Comparison of ENCODE assay signal across 9 cellular contexts in genomic region chr6:85126448-85127178, GRCh38.
DNase-seq lines count a peak whose midpoint lies in the region; ATAC-seq and TF ChIP-seq lines count a peak whose summit lies in the region.
"Had no signal": no experiment of that assay in that cellular context is flagged by ENCODE, and none has a peak within 500 bp of the region (broad histone marks: within the 10 kb centered on the region; RNA-seq: fewer than 3 reads in every experiment).

No MANE protein-coding gene starts in this region.

- H3K4me3 ChIP-seq in epithelial cell of esophagus (ENCODE audit: low read length): no peak overlapping the region

- H3K4me1 Mint-ChIP-seq in nephron progenitor cell: peaks cover 28% of the 10 kb centered on the region
- H3K4me1 Mint-ChIP-seq in stimulated activated memory B cell treated with anti-CD40 and anti-IgM and Interleukin-4, amounts not matched to agents 10 μg/mL and 1 μg/mL and 100 μg/mL, for 72 hours: no peaks in the 10 kb centered on the region

- H3K36me3 Mint-ChIP-seq in nephron progenitor cell (ENCODE audit: low read depth): no peaks in the 10 kb centered on the region
- no peaks in the 10 kb centered on the region for H3K36me3 Mint-ChIP-seq in stimulated activated memory B cell treated with anti-CD40 and anti-IgM and Interleukin-4, amounts not matched to agents 10 μg/mL and 1 μg/mL and 100 μg/mL, for 72 hours

- H3K9me3 Mint-ChIP-seq in nephron progenitor cell: no peaks in the 10 kb centered on the region
- H3K9me3 Mint-ChIP-seq in stimulated activated memory B cell treated with anti-CD40 and anti-IgM and Interleukin-4, amounts not matched to agents 10 μg/mL and 1 μg/mL and 100 μg/mL, for 72 hours: no peaks in the 10 kb centered on the region
- H3K9me3 Mint-ChIP-seq: dendritic cell treated with granulocyte-macrophage colony-stimulating factor and Interleukin-4, amounts not matched to agents 40 ng/mL and 50 ng/mL, for 4 days had no signal

- ATAC-seq in HG02759 (IDR thresholded peaks at IDR 0.05; ENCODE audit: unreplicated experiment): peak; percentile 82
- ATAC-seq in stimulated activated memory B cell treated with anti-CD40 and anti-IgM and Interleukin-4, amounts not matched to agents 10 μg/mL and 1 μg/mL and 100 μg/mL, for 72 hours: no peak

- H3K27me3 Mint-ChIP-seq in nephron progenitor cell (ENCODE audit: low read depth, poor library complexity): peaks cover 3% of the 10 kb centered on the region
- no peaks in the 10 kb centered on the region for H3K27me3 Mint-ChIP-seq in stimulated activated memory B cell treated with anti-CD40 and anti-IgM and Interleukin-4, amounts not matched to agents 10 μg/mL and 1 μg/mL and 100 μg/mL, for 72 hours
- H3K27me3 Mint-ChIP-seq: dendritic cell treated with granulocyte-macrophage colony-stimulating factor and Interleukin-4, amounts not matched to agents 40 ng/mL and 50 ng/mL, for 4 days had no signal

- peak overlapping the region; percentile 53 for H3K4me3 Mint-ChIP-seq in nephron progenitor cell
- H3K4me3 Mint-ChIP-seq in stimulated activated memory B cell treated with anti-CD40 and anti-IgM and Interleukin-4, amounts not matched to agents 10 μg/mL and 1 μg/mL and 100 μg/mL, for 72 hours: no peak overlapping the region
- H3K4me3 Mint-ChIP-seq: dendritic cell treated with granulocyte-macrophage colony-stimulating factor and Interleukin-4, amounts not matched to agents 40 ng/mL and 50 ng/mL, for 4 days had no signal

- peak overlapping the region; percentile 76 for H3K27ac Mint-ChIP-seq in nephron progenitor cell
- no peak overlapping the region for H3K27ac Mint-ChIP-seq in stimulated activated memory B cell treated with anti-CD40 and anti-IgM and Interleukin-4, amounts not matched to agents 10 μg/mL and 1 μg/mL and 100 μg/mL, for 72 hours
- H3K27ac Mint-ChIP-seq: dendritic cell treated with granulocyte-macrophage colony-stimulating factor and Interleukin-4, amounts not matched to agents 40 ng/mL and 50 ng/mL, for 4 days had no signal

- DNase-seq in activated T-cell treated with anti-CD3 and anti-CD28 coated beads, Interleukin-2, amount 50 U/mL, for 48 hours: peak; percentile 21 to 23
- DNase-seq in activated T-cell treated with anti-CD3 and anti-CD28 coated beads for 4 hours (no peak), OCI-M1 (lab: John Stamatoyannopoulos, UW) (peak; percentile 88), epithelial cell of esophagus (ENCODE audit: low read depth) (peak; percentile 41), nephron progenitor cell (peak; percentile 77), activated gamma-delta T cell (lab: John Stamatoyannopoulos, UW) (no peak)

- TF ChIP-seq CTCF in epithelial cell of esophagus (IDR thresholded peaks at IDR 0.05; ENCODE audit: insufficient read depth, low read depth, low read length, missing control alignments) (peak; percentile 62), nephron progenitor cell (IDR thresholded peaks at IDR 0.05) (peak; percentile 81)

Comparison
In these comparisons a context has a peak if more than half of its experiments do, and no peak if none do; other contexts are left out.
1. DNase-seq: peak in activated T-cell treated with anti-CD3 and anti-CD28 coated beads, Interleukin-2, amount 50 U/mL, for 48 hours (2 of 2), OCI-M1 (single experiment), epithelial cell of esophagus (single experiment) and nephron progenitor cell (single experiment); none in activated T-cell treated with anti-CD3 and anti-CD28 coated beads for 4 hours (single experiment) and activated gamma-delta T cell (single experiment).